ENCODE assay signal across 23 cellular contexts in the genomic region with DNA sequence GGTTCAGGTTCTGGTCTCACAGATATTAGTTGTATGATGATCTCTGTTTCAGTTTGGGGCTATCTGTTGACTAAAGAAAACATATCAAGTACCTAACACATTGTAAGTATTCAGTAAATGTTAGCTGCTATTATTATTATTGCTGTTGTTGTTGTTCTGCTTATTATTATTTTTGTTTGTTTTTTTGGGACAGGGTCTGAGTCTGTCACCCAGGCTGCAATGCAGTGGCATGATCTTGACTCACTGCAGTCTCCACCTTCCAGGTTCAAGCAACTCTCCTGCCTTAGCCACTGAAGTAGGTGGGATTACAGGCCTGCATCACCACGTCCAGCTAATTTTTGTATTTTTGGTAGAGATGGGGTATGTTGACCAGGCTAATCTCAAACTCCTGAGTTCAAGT.
"Had no signal": no experiment of that assay in that cellular context is flagged by ENCODE, and none has a peak within 500 bp of the region (broad histone marks: within the 10 kb centered on the region; RNA-seq: fewer than 3 reads in every experiment).

No MANE protein-coding gene starts in this region.

- H3K4me3 ChIP-seq: K562 had no signal

- H3K4me3 Mint-ChIP-seq: activated CD4-positive, alpha-beta memory T cell treated with anti-CD3 and anti-CD28 coated beads for 36 hours; activated CD4-positive, alpha-beta T cell treated with anti-CD3 and anti-CD28 coated beads, Interleukin-2, amount 10 ng/mL, durations not matched to agents 7 days and 5 days; activated naive CD8-positive, alpha-beta T cell; activated T-helper 1 cell treated with anti-CD3 and anti-CD28 coated beads, Interleukin-12 subunit alpha, Interleukin-12 subunit beta, Interleukin-2, Interleukin-4 antibody, amounts not matched to agents 30 ng/mL and 10 ng/mL and 1 ng/mL, durations not matched to agents 14 hours and 24 hours and 36 hours; brain; central memory CD8-positive, alpha-beta T cell; T-helper 1 cell treated with Interleukin-12 subunit alpha and Interleukin-12 subunit beta and Interleukin-4 antibody, amounts not matched to agents 30 μg/mL and 1 μg/mL, for 36 hours had no signal

- DNase-seq: activated CD4-positive, alpha-beta memory T cell treated with anti-CD3 and anti-CD28 coated beads for 36 hours; activated CD4-positive, alpha-beta T cell treated with anti-CD3 and anti-CD28 coated beads, Interleukin-2, amount 10 ng/mL, durations not matched to agents 7 days and 5 days; activated CD4-positive, CD25-positive, alpha-beta regulatory T cell; activated effector memory CD4-positive, alpha-beta T cell treated with Interleukin-2 at 50 U/mL for 16 hours; activated naive CD4-positive, alpha-beta T cell; amygdala; Karpas-422; MM.1S; NCI-H1105 treated with DMSO at 0.1 percent for 48 hours; NCI-H1436 treated with DMSO at 0.1 percent for 48 hours; NCI-H187; NCI-H2081; NCI-H446; NCI-H524; PC-3; SHP77 treated with DMSO at 0.1 percent for 48 hours had no signal

- H3K9me3 Mint-ChIP-seq: activated CD4-positive, alpha-beta memory T cell treated with anti-CD3 and anti-CD28 coated beads for 36 hours; activated CD4-positive, alpha-beta T cell treated with anti-CD3 and anti-CD28 coated beads, Interleukin-2, amount 10 ng/mL, durations not matched to agents 7 days and 5 days; activated T-helper 1 cell treated with anti-CD3 and anti-CD28 coated beads, Interleukin-12 subunit alpha, Interleukin-12 subunit beta, Interleukin-2, Interleukin-4 antibody, amounts not matched to agents 30 ng/mL and 10 ng/mL and 1 ng/mL, durations not matched to agents 14 hours and 24 hours and 36 hours; central memory CD8-positive, alpha-beta T cell; T-helper 1 cell treated with Interleukin-12 subunit alpha and Interleukin-12 subunit beta and Interleukin-4 antibody, amounts not matched to agents 30 μg/mL and 1 μg/mL, for 36 hours had no signal

- H3K27me3 Mint-ChIP-seq: activated CD4-positive, alpha-beta memory T cell treated with anti-CD3 and anti-CD28 coated beads for 36 hours; activated CD4-positive, alpha-beta T cell treated with anti-CD3 and anti-CD28 coated beads, Interleukin-2, amount 10 ng/mL, durations not matched to agents 7 days and 5 days; activated naive CD8-positive, alpha-beta T cell; brain; central memory CD8-positive, alpha-beta T cell had no signal

- ATAC-seq: K562, PC-3 had no signal

- H3K4me1 Mint-ChIP-seq: brain had no signal

- H3K27ac Mint-ChIP-seq: activated CD4-positive, alpha-beta memory T cell treated with anti-CD3 and anti-CD28 coated beads for 36 hours; activated CD4-positive, alpha-beta T cell treated with anti-CD3 and anti-CD28 coated beads, Interleukin-2, amount 10 ng/mL, durations not matched to agents 7 days and 5 days; activated naive CD8-positive, alpha-beta T cell; activated T-helper 1 cell treated with anti-CD3 and anti-CD28 coated beads, Interleukin-12 subunit alpha, Interleukin-12 subunit beta, Interleukin-2, Interleukin-4 antibody, amounts not matched to agents 30 ng/mL and 10 ng/mL and 1 ng/mL, durations not matched to agents 14 hours and 24 hours and 36 hours had no signal

- H3K27ac ChIP-seq: VCaP had no signal
